ENCODE assay signal across 13 cellular contexts in the genomic region with DNA sequence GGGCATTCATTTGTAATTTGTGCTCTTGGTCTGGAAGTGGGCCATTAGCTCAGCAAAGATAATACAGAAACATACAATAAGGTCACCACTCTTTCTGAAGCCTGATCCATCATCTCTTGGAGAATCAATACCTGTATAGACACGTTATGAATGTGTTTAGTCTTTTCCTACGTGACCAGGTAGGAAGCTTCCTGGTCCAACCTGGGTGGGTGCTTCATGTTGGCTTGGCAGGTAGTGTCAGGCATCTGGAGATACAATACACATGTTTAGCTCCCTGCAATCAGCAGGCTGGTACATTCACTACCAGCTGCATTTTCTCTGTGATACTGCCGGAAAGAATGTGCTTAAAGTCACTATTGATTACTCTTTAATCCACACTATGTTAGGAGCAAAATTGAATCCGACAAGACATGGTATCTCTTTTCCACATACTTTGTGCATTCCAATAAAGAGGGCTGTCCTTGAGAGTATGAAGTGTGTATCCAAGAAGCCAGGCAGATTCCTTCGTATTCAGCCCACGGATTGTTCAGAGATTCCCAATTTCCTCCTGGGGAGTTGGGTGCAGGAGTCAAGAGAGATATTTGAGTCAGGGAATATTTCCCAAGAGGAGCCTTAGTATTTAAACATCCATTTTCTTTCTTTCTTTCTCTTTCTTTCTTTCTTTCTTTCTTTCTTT. TPM values are rescaled to one million over a fixed set of nuclear protein-coding genes. Genes with fewer than 3 reads are reported as not detected.
DNase-seq lines count a peak whose midpoint lies in the region; ATAC-seq and TF ChIP-seq lines count a peak whose summit lies in the region.
"Had no signal": no experiment of that assay in that cellular context is flagged by ENCODE, and none has a peak within 500 bp of the region (broad histone marks: within the 10 kb centered on the region; RNA-seq: fewer than 3 reads in every experiment).

No MANE protein-coding gene starts in this region.

- peaks cover 23 to 35% (median 34%) of the 10 kb centered on the region in 3 donors for H3K4me1 Mint-ChIP-seq in CD8-positive, alpha-beta memory T cell

- DNase-seq in AG20443 (ENCODE audit: low spot score) = peak; percentile 58
- DNase-seq in sigmoid colon = peak; percentile 55
- no peak for DNase-seq in spleen
- no peak for DNase-seq in CD8-positive, alpha-beta memory T cell
- DNase-seq in right lobe of liver = no peak
- no peak for DNase-seq in NCI-H524 (lab: John Stamatoyannopoulos, UW)
- DNase-seq: activated T-cell treated with anti-CD3 and anti-CD28 coated beads, Interleukin-2, amount 50 U/mL, for 48 hours; cortex of kidney; heart left ventricle; NCI-H2081; thyroid gland had no signal

- H3K4me3 Mint-ChIP-seq in CD8-positive, alpha-beta memory T cell = no peak overlapping the region

- peak; percentile 81 for ATAC-seq in SK-N-SH treated with all-trans-retinoic acid at 6 μM for 48 hours
- ATAC-seq in right lobe of liver = no peak

- H3K9me3 ChIP-seq in esophagus (ENCODE audit: control insufficient read depth in 2 of 2, insufficient read depth in 1 of 2, low read depth in 1 of 2, low read length in 1 of 2) (no peaks in the 10 kb centered on the region), sigmoid colon (no peaks in the 10 kb centered on the region), spleen (peaks cover 0 to 5% (median 0%) of the 10 kb centered on the region in 8 donors), right lobe of liver (no peaks in the 10 kb centered on the region)
- H3K9me3 ChIP-seq in CD8-positive, alpha-beta memory T cell (ENCODE audit: low read length) = no peaks in the 10 kb centered on the region
- H3K9me3 ChIP-seq: thyroid gland had no signal

- H3K4me1 ChIP-seq in esophagus (ENCODE audit: control insufficient read depth in 2 of 2, insufficient read depth in 2 of 2, low read length in 1 of 2) (peaks cover 0 to 21% of the 10 kb centered on the region in 2 donors), sigmoid colon (peaks cover 0 to 36% (median 30%) of the 10 kb centered on the region in 4 donors), spleen (peaks cover 0 to 28% (median 15%) of the 10 kb centered on the region in 6 donors), right lobe of liver (no peaks in the 10 kb centered on the region)
- peaks cover 22% of the 10 kb centered on the region for H3K4me1 ChIP-seq in CD8-positive, alpha-beta memory T cell (ENCODE audit: insufficient read depth, low read length)

- H3K27me3 Mint-ChIP-seq in CD8-positive, alpha-beta memory T cell = peaks cover 0 to 1% of the 10 kb centered on the region in 2 donors

- H3K36me3 ChIP-seq in esophagus (ENCODE audit: control insufficient read depth in 2 of 2, insufficient read depth in 2 of 2, low read length in 1 of 2) (no peaks in the 10 kb centered on the region), sigmoid colon (no peaks in the 10 kb centered on the region), spleen (no peaks in the 10 kb centered on the region), right lobe of liver (no peaks in the 10 kb centered on the region)
- no peaks in the 10 kb centered on the region for H3K36me3 ChIP-seq in CD8-positive, alpha-beta memory T cell (ENCODE audit: insufficient read depth, low read length)
- H3K36me3 ChIP-seq: heart left ventricle, thyroid gland had no signal

- TF ChIP-seq CTCF in sigmoid colon (IDR thresholded peaks at IDR 0.05) = no peak
- TF ChIP-seq CTCF in spleen (IDR thresholded peaks at IDR 0.05 in 8 of 11, conservative IDR thresholded peaks at IDR 0.05 in 3 of 11) = no peak
- no peak for TF ChIP-seq CTCF in right lobe of liver (IDR thresholded peaks at IDR 0.05)

- no peak for TF ChIP-seq EP300 in sigmoid colon (IDR thresholded peaks at IDR 0.05)

- peak overlapping the region in 4 of 8 donors; percentile 37 to 77 (median 48) for H3K27ac Mint-ChIP-seq in CD8-positive, alpha-beta memory T cell

- CTCF ChIA-PET in CD8-positive, alpha-beta memory T cell (lab: Charles Lee) = interaction anchor here (1.3 to 1.7 kb wide), 2 partner anchors 33 to 145 kb away, joined by 3 to 4 read pairs; no protein-coding TSS in a partner anchor

- H3K36me3 Mint-ChIP-seq in CD8-positive, alpha-beta memory T cell = no peaks in the 10 kb centered on the region

- no peaks in the 10 kb centered on the region for H3K9me3 Mint-ChIP-seq in CD8-positive, alpha-beta memory T cell

- intact Hi-C loops in sigmoid colon (cut with DNase I) = loop anchor here (1.0 kb wide), 2 partner anchors 26 to 49 kb away; no protein-coding TSS in a partner anchor
- intact Hi-C loops in spleen (cut with DNase I; ENCODE audit: low total_unique reads) = no loop called here
- intact Hi-C loops in right lobe of liver (cut with DNase I) = no loop called here

- WGBS in esophagus, 2 donors = 38 to 53% methylated on average over 6 of the region's 6 CpGs
- WGBS in sigmoid colon, 2 donors = 85 to 88% methylated on average over 6 of the region's 6 CpGs
- WGBS in spleen, 5 donors = 80 to 93% (median 88%) methylated on average over 6 of the region's 6 CpGs
- 65% methylated on average over 3 of the region's 6 CpGs for WGBS in right lobe of liver (ENCODE audit: insufficient coverage, low coverage, low lambda C conversion rate, missing lambda C conversion rate)

- peak overlapping the region in 1 of 2 donors; percentile 5 for H3K4me3 ChIP-seq in esophagus (ENCODE audit: low read depth in 1 of 2, low read length in 2 of 2)
- H3K4me3 ChIP-seq in sigmoid colon = no peak overlapping the region
- no peak overlapping the region for H3K4me3 ChIP-seq in spleen
- no peak overlapping the region for H3K4me3 ChIP-seq in CD8-positive, alpha-beta memory T cell (ENCODE audit: low read length)
- no peak overlapping the region for H3K4me3 ChIP-seq in right lobe of liver
- H3K4me3 ChIP-seq: heart left ventricle, thyroid gland had no signal

- H3K27me3 ChIP-seq in esophagus (ENCODE audit: control insufficient read depth in 1 of 2, insufficient read depth in 2 of 2, low read length in 2 of 2) (no peaks in the 10 kb centered on the region), sigmoid colon (no peaks in the 10 kb centered on the region), spleen (replicated peaks in 1 of 7) (no peaks in the 10 kb centered on the region), right lobe of liver (no peaks in the 10 kb centered on the region)
- H3K27me3 ChIP-seq in CD8-positive, alpha-beta memory T cell (ENCODE audit: insufficient read depth, low read length, poor library complexity, severe bottlenecking) = no peaks in the 10 kb centered on the region
- H3K27me3 ChIP-seq: heart left ventricle, thyroid gland had no signal

- TF ChIP-seq POLR2A in sigmoid colon (IDR thresholded peaks at IDR 0.05) = no peak
- TF ChIP-seq POLR2A in spleen (IDR thresholded peaks at IDR 0.05) = no peak
- TF ChIP-seq POLR2A in right lobe of liver (IDR thresholded peaks at IDR 0.05) = no peak

- peak overlapping the region; percentile 95 to 96 for H3K27ac ChIP-seq in esophagus (ENCODE audit: low read depth in 2 of 2, low read length in 1 of 2)
- peak overlapping the region; percentile 5 to 84 (median 74) for H3K27ac ChIP-seq in sigmoid colon
- H3K27ac ChIP-seq in spleen = no peak overlapping the region
- H3K27ac ChIP-seq in CD8-positive, alpha-beta memory T cell (ENCODE audit: low read depth, low read length) = no peak overlapping the region
- no peak overlapping the region for H3K27ac ChIP-seq in right lobe of liver

- POLR2A ChIA-PET in CD8-positive, alpha-beta memory T cell (lab: Charles Lee) = no interaction called here

TF ChIP-seq in SK-N-SH treated with all-trans-retinoic acid at 6 μM for 48 hours, 23 proteins besides CTCF, POLR2A, EP300 and RAD21:
- TF ChIP-seq GLIS3 (CRISPR knock-in tag; IDR thresholded peaks at IDR 0.05) = no peak

RNA-seq across cellular contexts. Expression of a gene that starts 49.9 kb away (rescaled TPM):
- polyA plus RNA-seq in esophagus = 100 to 1,000 TPM in 1 of 2 donors, 10 to 100 TPM in 1; 60.8 to 123 TPM
- 10 to 100 TPM; 49.6 to 84.3 (median 55.3) TPM for total RNA-seq in sigmoid colon
- 10 to 100 TPM; 19.4 to 26.6 (median 22.2) TPM for polyA plus RNA-seq in sigmoid colon
- total RNA-seq in spleen = 10 to 100 TPM; 32.1 to 41.8 (median 37.4) TPM
- 10 to 100 TPM; 13.4 to 16.4 (median 14.5) TPM for polyA plus RNA-seq in spleen
- total RNA-seq in CD8-positive, alpha-beta memory T cell = 10 to 100 TPM; 45.4 to 47.0 TPM
- polyA plus RNA-seq in CD8-positive, alpha-beta memory T cell = 6.2 TPM
- total RNA-seq in right lobe of liver = 10 to 100 TPM; 14.1 to 17.9 (median 15.9) TPM

RNA-seq across cellular contexts. Expression of a gene that starts 52.9 kb away (rescaled TPM):
- polyA plus RNA-seq in esophagus (10 to 100 TPM; 10.4 to 40.0 TPM), sigmoid colon (10 to 100 TPM; 12.9 to 34.2 (median 25.7) TPM), spleen (10 to 100 TPM; 10.2 to 11.7 (median 11.0) TPM)
- total RNA-seq in sigmoid colon (10 to 100 TPM in 2 of 4 donors, 1 to 10 TPM in 2; 7.2 to 13.2 (median 9.0) TPM), spleen (10 to 100 TPM in 6 of 7 donors, 1 to 10 TPM in 1; 9.2 to 22.4 (median 14.7) TPM), right lobe of liver (10 to 100 TPM; 12.7 to 17.8 (median 15.2) TPM)
- total RNA-seq in CD8-positive, alpha-beta memory T cell = 10 to 100 TPM; 50.9 to 54.8 TPM
- 8.4 TPM for polyA plus RNA-seq in CD8-positive, alpha-beta memory T cell

Comparison
In these comparisons a context has a peak if more than half of its experiments do, and no peak if none do; other contexts are left out.
1. DNase-seq: peak in AG20443 (single experiment) and sigmoid colon (single experiment); none in spleen (single experiment), CD8-positive, alpha-beta memory T cell (0 of 5), right lobe of liver (0 of 3) and NCI-H524 (0 of 2).
2. H3K27ac ChIP-seq: peak in esophagus (2 of 2) and sigmoid colon (4 of 4); none in spleen (0 of 8), CD8-positive, alpha-beta memory T cell (single experiment) and right lobe of liver (0 of 3).